Comparison of ENCODE assay signal across 9 cellular contexts in genomic region chr12:102480401-102480800, GRCh38. TPM values are rescaled to one million over a fixed set of nuclear protein-coding genes. Genes with fewer than 3 reads are reported as not detected.
DNase-seq lines count a peak whose midpoint lies in the region; ATAC-seq, FAIRE-seq and TF ChIP-seq lines count a peak whose summit lies in the region.
"Had no signal": no experiment of that assay in that cellular context is flagged by ENCODE, and none has a peak within 500 bp of the region (broad histone marks: within the 10 kb centered on the region; RNA-seq: fewer than 3 reads in every experiment).

IGF1 (minus strand) TSS chr12:102480563; CDS start chr12:102480381, 182 bp downstream.

- H4K8ac ChIP-seq in mesenchymal stem cell (ENCODE audit: low read length) = no peak within 1 kb of the TSS

- H3K23ac ChIP-seq in mesenchymal stem cell (ENCODE audit: low read length in 2 of 2) = no peak within 1 kb of the TSS

- H2AFZ ChIP-seq in HepG2 (ENCODE audit: low read length) = no peak within 1 kb of the TSS
- no peak within 1 kb of the TSS for H2AFZ ChIP-seq in mammary epithelial cell (ENCODE audit: low read depth, low read length)
- no peak within 1 kb of the TSS for H2AFZ ChIP-seq in mesenchymal stem cell (ENCODE audit: low read depth, low read length)

- POLR2A ChIA-PET in HepG2 (lab: Yijun Ruan, JAX) = no interaction called here

- intact Hi-C loops in HepG2 (cut with micrococcal nuclease; ENCODE audit: unreplicated experiment) (loop anchor here (10.0 kb wide), 1 partner anchor 386 kb away; no protein-coding TSS in a partner anchor), mammary epithelial cell (cut with micrococcal nuclease) (loop anchor here (1.0 to 2.0 kb wide), 2 partner anchors 563 to 708 kb away; no protein-coding TSS in a partner anchor), vagina (cut with DNase I) (no loop called here)

- no peak for TF ChIP-seq EP300 in HepG2 (IDR thresholded peaks at IDR 0.05; ENCODE audit: low read depth in 2 of 2, low read length in 2 of 2)
- TF ChIP-seq EP300 in HepG2 (CRISPR knock-in tag; IDR thresholded peaks at IDR 0.05; ENCODE audit: borderline replicate concordance) = no peak

- H3K4me3 ChIP-seq in liver (ENCODE audit: low read depth in 1 of 3, low read length in 3 of 3) (peak within 1 kb of the TSS; percentile 47 to 93 (median 90)), HepG2 (replicated peaks in 1 of 3; ENCODE audit: insufficient read depth in 1 of 3, low read depth in 2 of 3, low read length in 3 of 3) (no peak within 1 kb of the TSS), mammary epithelial cell (replicated peaks in 1 of 3; ENCODE audit: insufficient read depth in 1 of 3, low read depth in 2 of 3, low read length in 3 of 3) (no peak within 1 kb of the TSS), mesenchymal stem cell (ENCODE audit: insufficient read depth in 1 of 2, low read depth in 1 of 2, low read length in 2 of 2) (peak within 1 kb of the TSS in 1 of 2 experiments; percentile 46), vagina (peak within 1 kb of the TSS; percentile 36 to 44)

- ATAC-seq in HepG2 (no peak), HG03354 (IDR thresholded peaks at IDR 0.05; ENCODE audit: poor library complexity, severe bottlenecking, unreplicated experiment) (no peak)

- H3K14ac ChIP-seq in mesenchymal stem cell (ENCODE audit: low read length in 2 of 2) = no peak within 1 kb of the TSS

- no peak within 1 kb of the TSS for H2BK120ac ChIP-seq in mesenchymal stem cell (ENCODE audit: low read depth, low read length)

- H3K27ac ChIP-seq in liver (ENCODE audit: low read depth in 1 of 2, low read length in 2 of 2) (peak within 1 kb of the TSS; percentile 71 to 76), HepG2 (ENCODE audit: extremely low read length, insufficient read depth, low read length) (no peak within 1 kb of the TSS), mammary epithelial cell (ENCODE audit: insufficient read depth, low read depth, low read length) (no peak within 1 kb of the TSS), mesenchymal stem cell (ENCODE audit: low read length, poor library complexity, severe bottlenecking) (no peak within 1 kb of the TSS), vagina (peak within 1 kb of the TSS; percentile 77)

- H2BK15ac ChIP-seq in mesenchymal stem cell (ENCODE audit: low read depth, poor library complexity, severe bottlenecking) = no peak within 1 kb of the TSS

- peak within 1 kb of the TSS; percentile 51 to 88 for H3K9ac ChIP-seq in liver (ENCODE audit: low read depth in 1 of 2, low read length in 2 of 2)
- no peak within 1 kb of the TSS for H3K9ac ChIP-seq in HepG2 (ENCODE audit: insufficient read depth, low read depth, low read length)
- H3K9ac ChIP-seq in mammary epithelial cell (ENCODE audit: insufficient read depth, low read length) = no peak within 1 kb of the TSS
- H3K9ac ChIP-seq in mesenchymal stem cell (ENCODE audit: low read length) = peak within 1 kb of the TSS; percentile 59

- 4% methylated on average over 2 of the region's 2 CpGs for WGBS in liver
- WGBS in HepG2 (ENCODE audit: low lambda C conversion rate) = 23% methylated on average over 2 of the region's 2 CpGs
- 0% methylated on average over 2 of the region's 2 CpGs for WGBS in mammary epithelial cell (ENCODE audit: low coverage, missing lambda C conversion rate)
- WGBS in mesenchymal stem cell = 100% methylated on average over 1 of the region's 2 CpGs

- TF ChIP-seq CTCF in liver (IDR thresholded peaks at IDR 0.05; ENCODE audit: low read depth, low read length, missing input control) = peak; percentile 18
- TF ChIP-seq CTCF in HepG2 (CRISPR knock-in tag; IDR thresholded peaks at IDR 0.05) = no peak
- TF ChIP-seq CTCF in mammary epithelial cell (conservative IDR thresholded peaks at IDR 0.05 in 1 of 2, IDR thresholded peaks at IDR 0.05 in 1 of 2; ENCODE audit: extremely low read depth in 1 of 2, insufficient read depth in 1 of 2, low read depth in 1 of 2, low read length in 2 of 2) = no peak
- TF ChIP-seq CTCF in vagina (IDR thresholded peaks at IDR 0.05) = no peak

- dilution Hi-C loops in mammary epithelial cell (cut with HindIII; ENCODE audit: low sequenced_read_pairs) = no loop called here

- H4K20me1 ChIP-seq in HepG2 (ENCODE audit: insufficient read depth, low read length) = no peaks in the 10 kb centered on the region
- H4K20me1 ChIP-seq in mammary epithelial cell (ENCODE audit: insufficient read depth, low read length) = no peaks in the 10 kb centered on the region

- H2BK5ac ChIP-seq in mesenchymal stem cell (ENCODE audit: low read depth, low read length, poor library complexity, severe bottlenecking) = no peak within 1 kb of the TSS

- no peak for FAIRE-seq in HepG2 (lab: Jason Lieb, UNC)

- H3K79me2 ChIP-seq in HepG2 (ENCODE audit: insufficient read depth, low read length) = no peaks in the 10 kb centered on the region
- H3K79me2 ChIP-seq in mammary epithelial cell (ENCODE audit: insufficient read depth, low read length) = no peaks in the 10 kb centered on the region

- no peak within 1 kb of the TSS for H2BK12ac ChIP-seq in mesenchymal stem cell (ENCODE audit: low read length in 2 of 2)

- H3K4me2 ChIP-seq in HepG2 (ENCODE audit: low read depth, low read length) (no peak within 1 kb of the TSS), mammary epithelial cell (ENCODE audit: insufficient read depth, low read depth, low read length) (peak within 1 kb of the TSS; percentile 37), mesenchymal stem cell (ENCODE audit: low read length, poor library complexity, severe bottlenecking) (no peak within 1 kb of the TSS)

- H3K36me3 ChIP-seq in liver (ENCODE audit: control insufficient read depth in 4 of 4, insufficient read depth in 3 of 4, low read depth in 1 of 4, low read length in 3 of 4) = peaks cover 0 to 2% (median 0%) of the 10 kb centered on the region in 4 donors
- H3K36me3 ChIP-seq in HepG2 (replicated peaks in 1 of 2; ENCODE audit: control insufficient read depth in 1 of 2, insufficient read depth in 2 of 2, low read length in 2 of 2) = no peaks in the 10 kb centered on the region
- H3K36me3 ChIP-seq in mammary epithelial cell (ENCODE audit: insufficient read depth, low read length) = no peaks in the 10 kb centered on the region
- no peaks in the 10 kb centered on the region for H3K36me3 ChIP-seq in mesenchymal stem cell (ENCODE audit: control insufficient read depth in 1 of 2, insufficient read depth in 2 of 2, low read depth in 1 of 2, low read length in 2 of 2)
- H3K36me3 ChIP-seq in vagina = no peaks in the 10 kb centered on the region

- no peak within 1 kb of the TSS for H3K18ac ChIP-seq in mesenchymal stem cell (ENCODE audit: low read depth in 1 of 2, low read length in 2 of 2)

- DNase-seq in HepG2 (ENCODE audit: low spot score) = no peak
- DNase-seq in mammary epithelial cell = no peak
- peak; percentile 9 for DNase-seq in mesenchymal stem cell
- no peak for DNase-seq in vagina (ENCODE audit: extremely low spot score in 2 of 2)
- no peak for DNase-seq in DMS153 treated with DMSO at 0.1 percent for 48 hours (lab: John Stamatoyannopoulos, UW; ENCODE audit: unreplicated experiment)
- DNase-seq in HuH-7.5 (ENCODE audit: low spot score) = no peak
- DNase-seq: DMS79 treated with DMSO at 0.1 percent for 48 hours had no signal

- TF ChIP-seq RAD21 in liver (IDR thresholded peaks at IDR 0.05) = peak; percentile 66 to 69
- no peak for TF ChIP-seq RAD21 in HepG2 (CRISPR knock-in tag; IDR thresholded peaks at IDR 0.05)

- CTCF ChIA-PET in HepG2 (lab: Yijun Ruan, JAX; ENCODE audit: low intra/inter-chr PET ratio, low total read pairs) = no interaction called here
- CTCF ChIA-PET in mammary epithelial cell (lab: Charles Lee; ENCODE audit: low non-redundant PET) = no interaction called here

- in situ Hi-C loops in HepG2 (cut with HindIII; ENCODE audit: extremely low pct_ligation_motif_present, low pct_unique_long_range_greater_than_20kb) = loop anchor here (5.0 to 25.0 kb wide), 2 partner anchors 168 to 538 kb away; no protein-coding TSS in a partner anchor
- in situ Hi-C loops in mammary epithelial cell (cut with MboI; ENCODE audit: low sequenced_read_pairs in 2 of 2) = loop anchor here (25.0 kb wide), 2 partner anchors 518 to 543 kb away; no protein-coding TSS in a partner anchor

- H3K4me1 ChIP-seq in liver (ENCODE audit: control insufficient read depth in 4 of 4, insufficient read depth in 4 of 4, low read length in 3 of 4) (peaks cover 9 to 39% (median 22%) of the 10 kb centered on the region in 4 donors), HepG2 (ENCODE audit: insufficient read depth, low read length) (no peaks in the 10 kb centered on the region), mammary epithelial cell (ENCODE audit: insufficient read depth, low read length) (peaks cover 8% of the 10 kb centered on the region), mesenchymal stem cell (ENCODE audit: control insufficient read depth, insufficient read depth, low read depth, low read length) (peaks cover 2% of the 10 kb centered on the region), vagina (peaks cover 11% of the 10 kb centered on the region)

- H3K27me3 ChIP-seq in liver (ENCODE audit: control insufficient read depth in 4 of 4, insufficient read depth in 4 of 4, low read length in 3 of 4) = no peaks in the 10 kb centered on the region
- H3K27me3 ChIP-seq in HepG2 (ENCODE audit: control insufficient read depth in 1 of 2, insufficient read depth in 2 of 2, low read length in 2 of 2) = no peaks in the 10 kb centered on the region
- H3K27me3 ChIP-seq in mammary epithelial cell (ENCODE audit: insufficient read depth, low read length) = no peaks in the 10 kb centered on the region
- peaks cover 0 to 9% of the 10 kb centered on the region in 2 experiments for H3K27me3 ChIP-seq in mesenchymal stem cell (ENCODE audit: control insufficient read depth in 1 of 2, insufficient read depth in 1 of 2, low read length in 2 of 2)
- no peaks in the 10 kb centered on the region for H3K27me3 ChIP-seq in vagina

- no TSS peak for BruUV-seq in HepG2 (replicated peaks; lab: Mats Ljungman, UMichigan)
- BruUV-seq in mammary epithelial cell (replicated peaks; lab: Mats Ljungman, UMichigan) = no TSS peak

- H3K4ac ChIP-seq in mesenchymal stem cell (ENCODE audit: low read depth in 1 of 2, low read length in 2 of 2) = no peak within 1 kb of the TSS

- no peak within 1 kb of the TSS for H4K91ac ChIP-seq in mesenchymal stem cell (ENCODE audit: low read length)

- TF ChIP-seq POLR2A in HepG2 (IDR thresholded peaks at IDR 0.05; ENCODE audit: insufficient read depth in 1 of 2, low read depth in 2 of 2, low read length in 2 of 2) (no peak), vagina (IDR thresholded peaks at IDR 0.05) (no peak)

- no peaks in the 10 kb centered on the region for H3K79me1 ChIP-seq in mesenchymal stem cell (replicated peaks; ENCODE audit: low read length, poor library complexity, severe bottlenecking)

- peaks cover 0 to 6% (median 0%) of the 10 kb centered on the region in 4 donors for H3K9me3 ChIP-seq in liver (ENCODE audit: control insufficient read depth in 4 of 4, low read length in 3 of 4)
- H3K9me3 ChIP-seq in HepG2 (ENCODE audit: low read length) = no peaks in the 10 kb centered on the region
- no peaks in the 10 kb centered on the region for H3K9me3 ChIP-seq in mammary epithelial cell (replicated peaks; ENCODE audit: insufficient read depth, low read length)
- no peaks in the 10 kb centered on the region for H3K9me3 ChIP-seq in mesenchymal stem cell (ENCODE audit: control insufficient read depth, low read length)
- H3K9me3 ChIP-seq in vagina = no peaks in the 10 kb centered on the region

- no peak within 1 kb of the TSS for H2AK5ac ChIP-seq in mesenchymal stem cell (ENCODE audit: low read length, severe bottlenecking)

RNA-seq across cellular contexts. Expression of gene IGF1, which starts in this region (rescaled TPM):
- 10 to 100 TPM in 1 of 2 donors, under 1 TPM in 1; 0.61 to 42.8 TPM for total RNA-seq in liver
- polyA plus RNA-seq in liver = 100 to 1,000 TPM in 1 of 2 donors, 10 to 100 TPM in 1; 23.7 to 118 TPM
- not detected in 2 replicates for total RNA-seq in HepG2 (2016; rRNA removed; fragmentation: Illumina TruSeq; extraction: Trizol)
- not detected in 2 replicates for total RNA-seq in HepG2 (2016; cell fraction: cytosol; rRNA removed; fragmentation: Illumina TruSeq; extraction: Trizol; ENCODE audit: low read depth)
- not detected in 2 replicates for total RNA-seq in HepG2 (2016; cell fraction: insoluble cytoplasmic fraction; rRNA removed; fragmentation: Illumina TruSeq; extraction: Trizol)
- not detected in 2 replicates for total RNA-seq in HepG2 (2016; cell fraction: membrane; rRNA removed; fragmentation: Illumina TruSeq; extraction: Trizol)
- not detected in 2 replicates for total RNA-seq in HepG2 (2016; cell fraction: nucleus; rRNA removed; fragmentation: Illumina TruSeq; extraction: Trizol)
- polyA plus RNA-seq in HepG2 (2011; rRNA removed) = not detected in 2 replicates
- not detected in 2 replicates for polyA plus RNA-seq in HepG2 (2011; cell fraction: cytosol; rRNA removed)
- not detected in 2 replicates for polyA plus RNA-seq in HepG2 (2011; cell fraction: nucleus; rRNA removed)
- polyA plus RNA-seq in HepG2 (2012) = not detected in 2 replicates
- polyA plus RNA-seq in HepG2 (2016; cell fraction: cytosol; fragmentation: Illumina TruSeq; extraction: Trizol; ENCODE audit: low read depth) = not detected in 2 replicates
- polyA plus RNA-seq in HepG2 (2016; cell fraction: insoluble cytoplasmic fraction; fragmentation: Illumina TruSeq; extraction: Trizol; ENCODE audit: low read depth) = not detected in 2 replicates
- not detected in 2 replicates for polyA plus RNA-seq in HepG2 (2016; cell fraction: membrane; fragmentation: Illumina TruSeq; extraction: Trizol; ENCODE audit: low read depth)
- not detected in 2 replicates for polyA plus RNA-seq in HepG2 (2016; cell fraction: nucleus; fragmentation: Illumina TruSeq; extraction: Trizol; ENCODE audit: insufficient read depth, low read depth)
- not detected in 2 replicates for polyA minus RNA-seq in HepG2 (2011; rRNA and poly(A)+ RNA removed; ENCODE audit: low replicate concordance)
- not detected in 2 replicates for polyA minus RNA-seq in HepG2 (2011; cell fraction: cytosol; rRNA and poly(A)+ RNA removed)
- not detected in 2 replicates for polyA minus RNA-seq in HepG2 (2011; cell fraction: nucleus; rRNA and poly(A)+ RNA removed)
- not detected for total RNA-seq in mammary epithelial cell
- polyA plus RNA-seq in mammary epithelial cell = not detected
- polyA minus RNA-seq in mammary epithelial cell = not detected
- polyA plus RNA-seq in mesenchymal stem cell (2013, experiment 1 of 2) = not detected
- polyA plus RNA-seq in mesenchymal stem cell (2013, experiment 2 of 2) = not detected
- total RNA-seq in vagina = 68.0 TPM

Comparison
In these comparisons a context has a peak if more than half of its experiments do, and no peak if none do; other contexts are left out.
1. RNA of gene IGF1 (polyA plus RNA-seq): 23.7 to 118 TPM in liver; not detected in HepG2 and not detected in mammary epithelial cell (single experiment); every median in the first group is over 10 times any median in the second.
2. H3K27ac ChIP-seq: peak in liver (2 of 2) and vagina (single experiment); none in HepG2 (single experiment), mammary epithelial cell (single experiment) and mesenchymal stem cell (single experiment).
3. H3K4me3 ChIP-seq: peak in liver (3 of 3) and vagina (2 of 2); none in HepG2 (0 of 3) and mammary epithelial cell (0 of 3).
4. H3K9ac ChIP-seq: peak in liver (2 of 2) and mesenchymal stem cell (single experiment); none in HepG2 (single experiment) and mammary epithelial cell (single experiment).